ENCODE assay signal across 23 cellular contexts in genomic region chr7:36663481-36663880, GRCh38.
"Had no signal": no experiment of that assay in that cellular context is flagged by ENCODE, and none has a peak within 500 bp of the region (broad histone marks: within the 10 kb centered on the region; RNA-seq: fewer than 3 reads in every experiment).

No MANE protein-coding gene starts in this region.

- H3K27me3 Mint-ChIP-seq: activated naive CD8-positive, alpha-beta T cell treated with anti-CD3 and anti-CD28 coated beads, Interleukin-2, amount 10 ng/mL, durations not matched to agents 7 days and 5 days; dendritic cell treated with granulocyte-macrophage colony-stimulating factor and Interleukin-4, amounts not matched to agents 40 ng/mL and 50 ng/mL, for 4 days; stimulated activated memory B cell treated with anti-CD40 and anti-IgM and Interleukin-4, amounts not matched to agents 10 μg/mL and 1 μg/mL and 100 μg/mL, for 72 hours; T-cell had no signal

- ATAC-seq: activated T-cell treated with anti-CD3 and anti-CD28 coated beads, Interleukin-2, amount 50 U/mL, for 4 hours; left ventricle myocardium superior; stimulated activated memory B cell treated with anti-CD40 and anti-IgM and Interleukin-4, amounts not matched to agents 10 μg/mL and 1 μg/mL and 100 μg/mL, for 72 hours; T-cell; WTC11 had no signal

- H3K27ac Mint-ChIP-seq: activated naive CD8-positive, alpha-beta T cell treated with anti-CD3 and anti-CD28 coated beads, Interleukin-2, amount 10 ng/mL, durations not matched to agents 7 days and 5 days; activated T-helper 2 cell treated with anti-CD3 and anti-CD28 coated beads, Interferon-gamma antibody, Interleukin-2, Interleukin-4, amounts not matched to agents 10 μg/mL and 5 μg/mL and 100 μg/mL, durations not matched to agents 14 hours and 24 hours and 36 hours; dendritic cell treated with granulocyte-macrophage colony-stimulating factor and Interleukin-4, amounts not matched to agents 40 ng/mL and 50 ng/mL, for 4 days; stimulated activated memory B cell treated with anti-CD40 and anti-IgM and Interleukin-4, amounts not matched to agents 10 μg/mL and 1 μg/mL and 100 μg/mL, for 72 hours; T-cell; WTC11 had no signal

- H3K9me3 ChIP-seq: sigmoid colon, stomach, suprapubic skin, tibial nerve had no signal

- H3K36me3 ChIP-seq: sigmoid colon, stomach, suprapubic skin, tibial nerve had no signal

- DNase-seq: activated CD8-positive, alpha-beta memory T cell treated with anti-CD3 and anti-CD28 coated beads, Interleukin-2, amount 50 U/mL, for 48 hours; activated naive CD4-positive, alpha-beta T cell treated with Interleukin-2 at 50 U/mL for 16 hours; activated naive CD8-positive, alpha-beta T cell treated with anti-CD3 and anti-CD28 coated beads, Interleukin-2, amount 10 ng/mL, durations not matched to agents 7 days and 5 days; activated T-cell treated with anti-CD3 and anti-CD28 coated beads, Interleukin-2, amount 50 U/mL, for 4 hours; amygdala; effector CD4-positive, alpha-beta T cell; glutamatergic neuron; left ventricle myocardium superior; mammary epithelial cell; midbrain; nucleus accumbens; sigmoid colon; stimulated activated CD4-positive, alpha-beta T cell treated with anti-CD3 and anti-CD28 coated beads, Interleukin-15, amount 100 ng/mL, for 24 hours; stomach; T-cell had no signal

- H3K27ac ChIP-seq: hepatocyte, sigmoid colon, stomach, suprapubic skin, tibial nerve had no signal

- H3K4me1 Mint-ChIP-seq: stimulated activated memory B cell treated with anti-CD40 and anti-IgM and Interleukin-4, amounts not matched to agents 10 μg/mL and 1 μg/mL and 100 μg/mL, for 72 hours had no signal

- H3K27me3 ChIP-seq: hepatocyte, sigmoid colon, stomach, suprapubic skin, tibial nerve had no signal

- H3K4me1 ChIP-seq: sigmoid colon, stomach had no signal

- H3K4me3 Mint-ChIP-seq: activated naive CD8-positive, alpha-beta T cell treated with anti-CD3 and anti-CD28 coated beads, Interleukin-2, amount 10 ng/mL, durations not matched to agents 7 days and 5 days; activated T-cell treated with anti-CD3 and anti-CD28 coated beads, Interleukin-2, amount 50 U/mL, for 4 hours; dendritic cell treated with granulocyte-macrophage colony-stimulating factor and Interleukin-4, amounts not matched to agents 40 ng/mL and 50 ng/mL, for 4 days; stimulated activated memory B cell treated with anti-CD40 and anti-IgM and Interleukin-4, amounts not matched to agents 10 μg/mL and 1 μg/mL and 100 μg/mL, for 72 hours; T-cell; WTC11 had no signal

- H3K36me3 Mint-ChIP-seq: stimulated activated memory B cell treated with anti-CD40 and anti-IgM and Interleukin-4, amounts not matched to agents 10 μg/mL and 1 μg/mL and 100 μg/mL, for 72 hours; T-cell; WTC11 had no signal

- H3K4me3 ChIP-seq: hepatocyte, sigmoid colon, smooth muscle cell, stomach, suprapubic skin, tibial nerve had no signal

- H3K9me3 Mint-ChIP-seq: activated T-cell treated with anti-CD3 and anti-CD28 coated beads, Interleukin-2, amount 50 U/mL, for 4 hours; dendritic cell treated with granulocyte-macrophage colony-stimulating factor and Interleukin-4, amounts not matched to agents 40 ng/mL and 50 ng/mL, for 4 days; stimulated activated memory B cell treated with anti-CD40 and anti-IgM and Interleukin-4, amounts not matched to agents 10 μg/mL and 1 μg/mL and 100 μg/mL, for 72 hours; T-cell; WTC11 had no signal
